In the genomic region with DNA sequence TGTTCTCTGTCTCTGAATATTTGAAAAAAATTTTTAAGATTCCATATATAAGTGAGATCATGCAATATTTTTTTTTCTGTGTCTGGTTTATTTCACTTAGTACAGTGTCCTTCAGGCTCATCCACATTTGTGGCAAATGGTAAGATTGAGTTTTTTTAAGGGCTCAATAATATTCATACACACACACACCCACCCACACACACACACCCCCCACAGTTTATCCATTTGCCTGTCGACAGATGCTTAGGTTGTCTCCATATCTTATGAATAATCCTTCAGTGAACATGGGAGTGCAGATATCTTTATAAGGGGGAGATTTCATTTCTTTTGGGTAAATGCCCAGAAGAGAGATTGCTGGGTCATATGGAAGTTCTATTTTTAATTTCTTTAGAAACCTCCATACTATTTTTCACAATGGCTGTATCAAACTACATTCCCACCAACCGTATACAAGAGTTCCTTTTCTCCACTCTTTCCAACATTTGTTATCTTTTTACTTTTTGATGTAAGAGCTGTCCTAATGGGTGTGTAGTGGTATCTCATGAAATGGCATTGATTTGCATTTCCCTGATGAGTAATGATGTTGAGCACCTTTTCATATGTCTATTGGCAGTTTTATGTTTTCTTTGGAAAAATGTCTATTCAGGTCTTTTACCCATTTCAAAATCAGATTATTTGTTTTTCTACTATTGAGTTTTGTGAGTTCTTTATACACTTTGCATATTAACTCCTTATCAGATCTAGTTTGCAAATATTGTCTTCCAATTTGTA, we compare ENCODE assay signal across 20 cellular contexts. TPM values are rescaled to one million over a fixed set of nuclear protein-coding genes. Genes with fewer than 3 reads are reported as not detected.
DNase-seq lines count a peak whose midpoint lies in the region; ATAC-seq, FAIRE-seq and TF ChIP-seq lines count a peak whose summit lies in the region.
"Had no signal": no experiment of that assay in that cellular context is flagged by ENCODE, and none has a peak within 500 bp of the region (broad histone marks: within the 10 kb centered on the region; RNA-seq: fewer than 3 reads in every experiment).

No MANE protein-coding gene starts in this region.

- no peak for TF ChIP-seq EP300 in SK-N-SH (IDR thresholded peaks at IDR 0.05; ENCODE audit: borderline replicate concordance in 1 of 2, low read depth in 1 of 2, low read length in 1 of 2)

- peak overlapping the region; percentile 67 for H3K27ac Mint-ChIP-seq in osteocyte (ENCODE audit: unreplicated experiment)

- FAIRE-seq in frontal cortex (lab: Jason Lieb, UNC): no peak
- FAIRE-seq: H54 had no signal

- no peak overlapping the region for H3K4me3 Mint-ChIP-seq in osteocyte (ENCODE audit: unreplicated experiment)
- H3K4me3 Mint-ChIP-seq: CD8-positive, alpha-beta memory T cell had no signal

- no peak overlapping the region for H3K9ac ChIP-seq in SK-N-SH
- H3K9ac ChIP-seq: BLaER1 treated with 17β-estradiol and CSF1 and Interleukin-3, amounts not matched to agents 10 nM and 100 nM had no signal

- no peak overlapping the region for H2AFZ ChIP-seq in SK-N-SH (ENCODE audit: low read depth)

- H3K79me2 ChIP-seq in SK-N-SH (ENCODE audit: insufficient read depth): peaks cover 49% of the 10 kb centered on the region

- POLR2A ChIA-PET in SK-N-SH (lab: Yijun Ruan, JAX): no interaction called here

- peak overlapping the region in 1 of 2 experiments; percentile 46; a peak in 2 of 4 replicates for H3K27ac ChIP-seq in SK-N-SH (ENCODE audit: low read depth in 2 of 2, low read length in 1 of 2)
- H3K27ac ChIP-seq: BLaER1 treated with 17β-estradiol and CSF1 and Interleukin-3, amounts not matched to agents 10 nM and 100 nM; HL-60 had no signal

- H3K27me3 Mint-ChIP-seq in osteocyte (ENCODE audit: unreplicated experiment): no peaks in the 10 kb centered on the region

- H3K4me3 ChIP-seq in SK-N-SH (ENCODE audit: low read depth in 2 of 2, low read length in 1 of 2) (no peak overlapping the region; a peak in 1 of 4 replicates), choroid plexus epithelial cell (ENCODE audit: low read depth, low read length) (no peak overlapping the region)
- H3K4me3 ChIP-seq: BLaER1 treated with 17β-estradiol and CSF1 and Interleukin-3, amounts not matched to agents 10 nM and 100 nM had no signal

- no peaks in the 10 kb centered on the region for H3K27me3 ChIP-seq in SK-N-SH (ENCODE audit: insufficient read depth)
- H3K27me3 ChIP-seq: BLaER1 treated with 17β-estradiol and CSF1 and Interleukin-3, amounts not matched to agents 10 nM and 100 nM had no signal

- 37% methylated on average over 2 of the region's 2 CpGs for WGBS in SK-N-SH (ENCODE audit: low lambda C conversion rate)

- H3K9me2 ChIP-seq in SK-N-SH: no peaks in the 10 kb centered on the region

- no peak for TF ChIP-seq CTCF in SK-N-SH (IDR thresholded peaks at IDR 0.05)
- no peak for TF ChIP-seq CTCF in choroid plexus epithelial cell (conservative IDR thresholded peaks at IDR 0.05; ENCODE audit: low read depth, low read length)
- no peak for TF ChIP-seq CTCF in osteocyte (IDR thresholded peaks at IDR 0.05)
- no peak for TF ChIP-seq CTCF in omental fat pad (IDR thresholded peaks at IDR 0.05)

- H3K9me3 Mint-ChIP-seq in osteocyte (ENCODE audit: unreplicated experiment): no peaks in the 10 kb centered on the region
- H3K9me3 Mint-ChIP-seq: CD8-positive, alpha-beta memory T cell had no signal

- H3K4me1 ChIP-seq in SK-N-SH (ENCODE audit: control insufficient read depth in 1 of 2, insufficient read depth in 2 of 2, low read depth in 1 of 2, low read length in 1 of 2): peaks cover 8 to 29% of the 10 kb centered on the region in 2 experiments; a peak in 3 of 4 replicates

- peak; percentile 69 for DNase-seq in DMS 273 treated with DMSO at 0.1 percent for 48 hours (lab: John Stamatoyannopoulos, UW)
- DNase-seq in SK-N-SH: no peak
- DNase-seq in choroid plexus epithelial cell (ENCODE audit: low read depth): peak; percentile 23
- no peak for DNase-seq in osteocyte (ENCODE audit: extremely low spot score, unreplicated experiment)
- DNase-seq in omental fat pad (ENCODE audit: low spot score): no peak
- DNase-seq in frontal cortex (ENCODE audit: low spot score in 2 of 2): no peak
- DNase-seq in NCI-H1694 (lab: John Stamatoyannopoulos, UW): no peak
- DNase-seq: CD8-positive, alpha-beta memory T cell; DMS79; NCI-H1048; NCI-H1436; NCI-H2029; NCI-H510A treated with DMSO at 0.1 percent for 48 hours; PC-3; RPMI8226; SIG-M5 had no signal

- H3K4me2 ChIP-seq in SK-N-SH: peak overlapping the region; percentile 3; the same call in 1 of the 2 replicates
- H3K4me2 ChIP-seq: BLaER1 treated with 17β-estradiol and CSF1 and Interleukin-3, amounts not matched to agents 10 nM and 100 nM had no signal

- H3K36me3 ChIP-seq in SK-N-SH (replicated peaks in 1 of 2; ENCODE audit: control insufficient read depth in 1 of 2, insufficient read depth in 2 of 2, low read length in 1 of 2): no peaks in the 10 kb centered on the region

- peaks cover 50% of the 10 kb centered on the region for H3K4me1 Mint-ChIP-seq in osteocyte (ENCODE audit: unreplicated experiment)
- H3K4me1 Mint-ChIP-seq: CD8-positive, alpha-beta memory T cell had no signal

- no peak for TF ChIP-seq RAD21 in SK-N-SH (IDR thresholded peaks at IDR 0.05; ENCODE audit: low read length)

- H3F3A ChIP-seq in SK-N-SH (replicated peaks; ENCODE audit: insufficient read depth): peaks cover 12% of the 10 kb centered on the region

- H3K9me3 ChIP-seq in SK-N-SH: no peaks in the 10 kb centered on the region

- CTCF ChIA-PET in SK-N-SH (lab: Yijun Ruan, JAX): interaction anchor here (0.6 kb wide), 1 partner anchor 299 kb away, joined by 3 read pairs; no protein-coding TSS in a partner anchor

- H4K20me1 ChIP-seq in SK-N-SH (ENCODE audit: insufficient read depth): peaks cover 38% of the 10 kb centered on the region

- ATAC-seq in omental fat pad (ENCODE audit: low FRiP score): no peak
- no peak for ATAC-seq in GM18502 (IDR thresholded peaks at IDR 0.05; ENCODE audit: poor library complexity, unreplicated experiment)
- ATAC-seq: PC-3 had no signal

- no peaks in the 10 kb centered on the region for H3K36me3 Mint-ChIP-seq in osteocyte (ENCODE audit: unreplicated experiment)
- H3K36me3 Mint-ChIP-seq: CD8-positive, alpha-beta memory T cell had no signal

TF ChIP-seq in SK-N-SH, 30 proteins besides CTCF, POLR2A, EP300 and RAD21:
- no peak for TF ChIP-seq POLR2AphosphoS5 (IDR thresholded peaks at IDR 0.05; ENCODE audit: low read depth, low read length)
- TF ChIP-seq MEF2A (IDR thresholded peaks at IDR 0.05; ENCODE audit: borderline replicate concordance, low read depth): 0 out of 2 replicates have a peak, but pooled peaks have one; percentile 61
- peak; percentile 85 for TF ChIP-seq TCF12 (IDR thresholded peaks at IDR 0.05)
- TF ChIP-seq TEAD4 (IDR thresholded peaks at IDR 0.05; ENCODE audit: borderline replicate concordance, insufficient read depth): peak; percentile 45; the same call in 1 of the 2 replicates
- no peak for TF ChIP-seq ELF1 (IDR thresholded peaks at IDR 0.05)
- peak; percentile 60 for TF ChIP-seq PBX3 (IDR thresholded peaks at IDR 0.05)
- TF ChIP-seq RCOR1 (IDR thresholded peaks at IDR 0.05; ENCODE audit: low read length): no peak
- TF ChIP-seq MAX (IDR thresholded peaks at IDR 0.05; ENCODE audit: low read depth): no peak
- no peak for TF ChIP-seq YY1 (IDR thresholded peaks at IDR 0.05; ENCODE audit: low read depth)

RNA-seq across cellular contexts. Expression of gene AUTS2, which starts 35.0 kb away (rescaled TPM):
- polyA plus RNA-seq in SK-N-SH (2012; rRNA removed): 7.8 and 15.6 TPM in 2 replicates
- polyA plus RNA-seq in SK-N-SH (2012; cell fraction: cytosol; rRNA removed): 6.6 and 8.9 TPM in 2 replicates
- 77.7 and 103 TPM in 2 replicates for polyA plus RNA-seq in SK-N-SH (2012; cell fraction: nucleus; rRNA removed)
- 65.3 and 80.6 TPM in 2 replicates for total RNA-seq in osteocyte
- 10 to 100 TPM; 13.2 to 27.0 (median 21.2) TPM for total RNA-seq in omental fat pad
- total RNA-seq in frontal cortex: 71.3 TPM
- total RNA-seq: PC-3 had no signal

Comparison
In these comparisons a context has a peak if more than half of its experiments do, and no peak if none do; other contexts are left out.
1. DNase-seq: peak in DMS 273 treated with DMSO at 0.1 percent for 48 hours (single experiment) and choroid plexus epithelial cell (single experiment); none in SK-N-SH (single experiment), osteocyte (single experiment), omental fat pad (single experiment), frontal cortex (0 of 2) and NCI-H1694 (single experiment).